In genomic region chr15:90342655-90343054, GRCh38 we compare ENCODE assay signal across 15 cellular contexts. TPM values are rescaled to one million over a fixed set of nuclear protein-coding genes. Genes with fewer than 3 reads are reported as not detected.
DNase-seq lines count a peak whose midpoint lies in the region; ATAC-seq, FAIRE-seq and TF ChIP-seq lines count a peak whose summit lies in the region.
"Had no signal": no experiment of that assay in that cellular context is flagged by ENCODE, and none has a peak within 500 bp of the region (broad histone marks: within the 10 kb centered on the region; RNA-seq: fewer than 3 reads in every experiment).

No MANE protein-coding gene starts in this region.

- H3K36me3 ChIP-seq in left ventricle myocardium inferior (no peaks in the 10 kb centered on the region), GM12878 (ENCODE audit: control insufficient read depth in 2 of 2, insufficient read depth in 2 of 2, low read length in 1 of 2) (no peaks in the 10 kb centered on the region), upper lobe of right lung (no peaks in the 10 kb centered on the region), ovary (no peaks in the 10 kb centered on the region), SJCRH30 (no peaks in the 10 kb centered on the region)

- RAD21 ChIA-PET in GM12878 (lab: Charles Lee; ENCODE audit: unreplicated experiment) = interaction anchor here (0.7 kb wide), 1 partner anchor 39 kb away, joined by 3 read pairs; no protein-coding TSS in a partner anchor

- TF ChIP-seq CTCF in left ventricle myocardium inferior (IDR thresholded peaks at IDR 0.05; ENCODE audit: borderline replicate concordance) = no peak
- TF ChIP-seq CTCF in GM12878 (IDR thresholded peaks at IDR 0.05 in 2 of 3, conservative IDR thresholded peaks at IDR 0.05 in 1 of 3; ENCODE audit: control insufficient read depth in 2 of 3, extremely low read depth in 1 of 3, insufficient read depth in 1 of 3, low read depth in 3 of 3, low read length in 3 of 3) = no peak
- no peak for TF ChIP-seq CTCF in upper lobe of right lung (IDR thresholded peaks at IDR 0.05)
- no peak for TF ChIP-seq CTCF in ovary (IDR thresholded peaks at IDR 0.05)

- no peak overlapping the region for H3K9ac ChIP-seq in GM12878 (ENCODE audit: control insufficient read depth, insufficient read depth, low read length)

- TF ChIP-seq EP300 in GM12878 (IDR thresholded peaks at IDR 0.05; ENCODE audit: borderline replicate concordance in 1 of 2, control insufficient read depth in 1 of 2, low read depth in 2 of 2, low read length in 2 of 2) (no peak), ovary (IDR thresholded peaks at IDR 0.05) (no peak)

- no peak for TF ChIP-seq RAD21 in GM12878 (IDR thresholded peaks at IDR 0.05; ENCODE audit: insufficient read depth, low read depth, low read length)

- no peak for FAIRE-seq in GM12878 (lab: Jason Lieb, UNC)
- FAIRE-seq: HTR-8/SVneo had no signal

- 0% methylated on average over 2 of the region's 2 CpGs for WGBS in GM12878 (ENCODE audit: insufficient coverage, insufficient replicate concordance, low lambda C conversion rate, missing lambda C conversion rate)
- WGBS in ovary, 3 donors = 10 to 16% (median 12%) methylated on average over 2 of the region's 2 CpGs

- SMC1A ChIA-PET in GM12878 (lab: Charles Lee; ENCODE audit: uncharacterized antibody, unreplicated experiment) = interaction anchor here (0.6 kb wide), 1 partner anchor 582 kb away, joined by 3 read pairs; no protein-coding TSS in a partner anchor

- ATAC-seq in GM12878 (no peak), upper lobe of right lung (peak; percentile 73), HG03457 (IDR thresholded peaks at IDR 0.05; ENCODE audit: unreplicated experiment) (no peak)
- ATAC-seq: activated T-cell treated with anti-CD3 and anti-CD28 coated beads, Interleukin-2, amount 50 U/mL, for 4 hours; natural killer cell had no signal

- H2AFZ ChIP-seq in GM12878 (ENCODE audit: control insufficient read depth, low read depth, low read length) = peak overlapping the region; percentile 19

- H4K20me1 ChIP-seq in GM12878 (ENCODE audit: control insufficient read depth, insufficient read depth) = no peaks in the 10 kb centered on the region

- CTCF ChIA-PET in GM12878 (lab: Yijun Ruan, JAX) = interaction anchor here (1.0 kb wide), 1 partner anchor 23 kb away, joined by 5 read pairs; no protein-coding TSS in a partner anchor

- no TSS peak for BruUV-seq in GM12878 (replicated peaks; lab: Mats Ljungman, UMichigan)

- in situ Hi-C loops in GM12878 (cut with MboI) = loop anchor here (25.0 kb wide), 1 partner anchor 895 kb away; no protein-coding TSS in a partner anchor

- H3K79me2 ChIP-seq in GM12878 (ENCODE audit: control insufficient read depth, insufficient read depth, low read length) = no peaks in the 10 kb centered on the region

- POLR2A ChIA-PET in GM12878 (lab: Charles Lee) = no interaction called here

- no peak for DNase-seq in left ventricle myocardium inferior
- no peak for DNase-seq in cardiac septum (ENCODE audit: low spot score)
- peak; percentile 56 for DNase-seq in NCI-H82 (lab: John Stamatoyannopoulos, UW)
- no peak for DNase-seq in GM12878 (ENCODE audit: low read depth, low spot score)
- no peak for DNase-seq in upper lobe of right lung
- DNase-seq in ovary = no peak
- DNase-seq in SJCRH30 = no peak
- DNase-seq: activated CD4-positive, alpha-beta T cell treated with anti-CD3 and anti-CD28 coated beads, Interleukin-2, amount 50 U/mL, for 1 hour; activated T-cell treated with anti-CD3 and anti-CD28 coated beads, Interleukin-2, amount 50 U/mL, for 4 hours; foreskin melanocyte; natural killer cell; retina; T1000 had no signal

- no peak overlapping the region for H3K4me3 ChIP-seq in left ventricle myocardium inferior
- H3K4me3 ChIP-seq in GM12878 = no peak overlapping the region
- H3K4me3 ChIP-seq in upper lobe of right lung = no peak overlapping the region
- no peak overlapping the region for H3K4me3 ChIP-seq in ovary
- no peak overlapping the region for H3K4me3 ChIP-seq in SJCRH30

- H3K27me3 ChIP-seq in left ventricle myocardium inferior (ENCODE audit: low read depth) = no peaks in the 10 kb centered on the region
- H3K27me3 ChIP-seq in GM12878 (replicated peaks in 1 of 2; ENCODE audit: control insufficient read depth in 2 of 2, insufficient read depth in 2 of 2, low read length in 1 of 2) = no peaks in the 10 kb centered on the region
- H3K27me3 ChIP-seq in upper lobe of right lung = no peaks in the 10 kb centered on the region
- H3K27me3 ChIP-seq in ovary = no peaks in the 10 kb centered on the region
- no peaks in the 10 kb centered on the region for H3K27me3 ChIP-seq in SJCRH30

- no peaks in the 10 kb centered on the region for H3K9me3 ChIP-seq in left ventricle myocardium inferior (replicated peaks)
- no peaks in the 10 kb centered on the region for H3K9me3 ChIP-seq in GM12878 (replicated peaks; ENCODE audit: control insufficient read depth, insufficient read depth, low read length)
- H3K9me3 ChIP-seq in upper lobe of right lung = no peaks in the 10 kb centered on the region
- no peaks in the 10 kb centered on the region for H3K9me3 ChIP-seq in ovary
- H3K9me3 ChIP-seq in SJCRH30 (replicated peaks) = no peaks in the 10 kb centered on the region

- TF ChIP-seq POLR2A in GM12878 (IDR thresholded peaks at IDR 0.05; ENCODE audit: low read depth, low read length) = no peak
- no peak for TF ChIP-seq POLR2A in ovary (IDR thresholded peaks at IDR 0.05)

- no peak overlapping the region for H3K4me2 ChIP-seq in GM12878 (ENCODE audit: control insufficient read depth, insufficient read depth)

- H3K27ac ChIP-seq in left ventricle myocardium inferior (replicated peaks) = peak overlapping the region; percentile 9
- H3K27ac ChIP-seq in GM12878 (ENCODE audit: control insufficient read depth, insufficient read depth) = no peak overlapping the region
- no peak overlapping the region for H3K27ac ChIP-seq in upper lobe of right lung
- H3K27ac ChIP-seq in ovary = no peak overlapping the region
- no peak overlapping the region for H3K27ac ChIP-seq in SJCRH30

- intact Hi-C loops in left ventricle myocardium inferior (cut with micrococcal nuclease) (no loop called here), cardiac septum (cut with DNase I) (no loop called here), GM12878 (cut with micrococcal nuclease; ENCODE audit: unreplicated experiment) (no loop called here), upper lobe of right lung (cut with DNase I) (no loop called here), ovary (cut with DNase I) (no loop called here)

- H3K4me1 ChIP-seq in left ventricle myocardium inferior = peaks cover 6% of the 10 kb centered on the region
- H3K4me1 ChIP-seq in GM12878 (ENCODE audit: control insufficient read depth, insufficient read depth, low read length) = peaks cover 5% of the 10 kb centered on the region; the same call in 1 of the 2 replicates
- peaks cover 12% of the 10 kb centered on the region for H3K4me1 ChIP-seq in upper lobe of right lung
- H3K4me1 ChIP-seq in ovary (ENCODE audit: insufficient read depth) = peaks cover 4% of the 10 kb centered on the region
- H3K4me1 ChIP-seq in SJCRH30 = peaks cover 19% of the 10 kb centered on the region

TF ChIP-seq in GM12878, 131 proteins besides CTCF, POLR2A, EP300 and RAD21 (continues in another document):
- no peak for TF ChIP-seq TCF7 (IDR thresholded peaks at IDR 0.05; ENCODE audit: borderline replicate concordance)

RNA-seq across cellular contexts. Expression of gene ZNF774, which starts 9.4 kb away (rescaled TPM):
- total RNA-seq in left ventricle myocardium inferior (4.7 TPM), cardiac septum (5.6 TPM), GM12878 (2014; rRNA removed) (1.5 and 1.7 TPM in 2 replicates), GM12878 (2014; rRNA removed; fragmentation: Illumina TruSeq; extraction: Trizol) (1.7 and 2.3 TPM in 2 replicates), GM12878 (2021) (1.7 TPM in 2 replicates), upper lobe of right lung (3.6 TPM), ovary (1 to 10 TPM in 6 of 7 donors, under 1 TPM in 1; 0.83 to 4.3 (median 2.4) TPM)
- 6.5 and 7.0 TPM in 2 replicates for total RNA-seq in GM12878 (2013; cell fraction: nucleolus; rRNA removed)
- 1.1 TPM for polyA plus RNA-seq in GM12878 (2011; ENCODE audit: low read depth)
- polyA plus RNA-seq in GM12878 (2011; rRNA removed) (0.87 and 0.98 TPM in 2 replicates), GM12878 (2014; fragmentation: Illumina TruSeq; extraction: Trizol) (2.0 and 2.4 TPM in 2 replicates), GM12878 (2014; fragmentation: Nextera tagmentation; extraction: Ambion mirVana) (under 1 TPM; 0.35 to 0.40 TPM), GM12878 (2014; rRNA removed) (2.2 and 2.5 TPM in 2 replicates), GM12878 (2016; fragmentation: Nextera tagmentation; extraction: Ambion mirVana) (1 to 10 TPM in 1 of 2 experiments, under 1 TPM in 1; 0.54 to 1.8 TPM), ovary (1 to 10 TPM; 1.0 to 4.1 TPM)
- 0.51 and 0.59 TPM in 2 replicates for polyA plus RNA-seq in GM12878 (2011; cell fraction: cytosol; rRNA removed)
- polyA plus RNA-seq in GM12878 (2011; cell fraction: nucleus; rRNA removed) = 0.80 and 0.91 TPM in 2 replicates
- polyA plus RNA-seq in GM12878 (2012) = 0.62 and 0.86 TPM in 2 replicates
- polyA minus RNA-seq in GM12878 (2011; rRNA and poly(A)+ RNA removed) = 0.46 and 1.2 TPM in 2 replicates
- 0.52 TPM in 1 of 2 replicates, not detected in the other for polyA minus RNA-seq in GM12878 (2011; cell fraction: cytosol; rRNA and poly(A)+ RNA removed)
- polyA minus RNA-seq in GM12878 (2011; cell fraction: nucleus; rRNA and poly(A)+ RNA removed) = 0.73 and 1.1 TPM in 2 replicates
- total RNA-seq in SJCRH30 (2014; rRNA removed; shearing (Covaris generic)) = 1.1 and 1.8 TPM in 2 replicates

RNA-seq across cellular contexts. Expression of gene IQGAP1, which starts 45.4 kb away (rescaled TPM):
- total RNA-seq in left ventricle myocardium inferior = 39.2 TPM
- 45.6 TPM for total RNA-seq in cardiac septum
- total RNA-seq in GM12878 (2013; cell fraction: nucleolus; rRNA removed) = 229 and 246 TPM in 2 replicates
- 124 and 140 TPM in 2 replicates for total RNA-seq in GM12878 (2014; rRNA removed)
- 222 and 234 TPM in 2 replicates for total RNA-seq in GM12878 (2014; rRNA removed; fragmentation: Illumina TruSeq; extraction: Trizol)
- 118 and 122 TPM in 2 replicates for total RNA-seq in GM12878 (2021)
- polyA plus RNA-seq in GM12878 (2011; ENCODE audit: low read depth) = 52.6 TPM
- polyA plus RNA-seq in GM12878 (2011; rRNA removed) = 110 and 149 TPM in 2 replicates
- 45.3 and 51.0 TPM in 2 replicates for polyA plus RNA-seq in GM12878 (2011; cell fraction: cytosol; rRNA removed)
- polyA plus RNA-seq in GM12878 (2011; cell fraction: nucleus; rRNA removed) = 114 and 372 TPM in 2 replicates
- 61.3 and 79.2 TPM in 2 replicates for polyA plus RNA-seq in GM12878 (2012)
- polyA plus RNA-seq in GM12878 (2014; fragmentation: Illumina TruSeq; extraction: Trizol) = 250 and 338 TPM in 2 replicates
- polyA plus RNA-seq in GM12878 (2014; fragmentation: Nextera tagmentation; extraction: Ambion mirVana) = 10 to 100 TPM; 65.2 to 66.6 TPM
- 96.6 and 115 TPM in 2 replicates for polyA plus RNA-seq in GM12878 (2014; rRNA removed)
- 100 to 1,000 TPM in 1 of 2 experiments, 10 to 100 TPM in 1; 99.6 to 103 TPM for polyA plus RNA-seq in GM12878 (2016; fragmentation: Nextera tagmentation; extraction: Ambion mirVana)
- polyA minus RNA-seq in GM12878 (2011; rRNA and poly(A)+ RNA removed) = 168 and 218 TPM in 2 replicates
- 52.7 and 66.6 TPM in 2 replicates for polyA minus RNA-seq in GM12878 (2011; cell fraction: cytosol; rRNA and poly(A)+ RNA removed)
- polyA minus RNA-seq in GM12878 (2011; cell fraction: nucleus; rRNA and poly(A)+ RNA removed) = 106 and 330 TPM in 2 replicates
- 256 TPM for total RNA-seq in upper lobe of right lung
- total RNA-seq in ovary = 100 to 1,000 TPM in 4 of 7 donors, 10 to 100 TPM in 3; 96.7 to 172 (median 108) TPM
- polyA plus RNA-seq in ovary = 100 to 1,000 TPM in 1 of 2 donors, 10 to 100 TPM in 1; 68.1 to 173 TPM
- total RNA-seq in SJCRH30 (2014; rRNA removed; shearing (Covaris generic)) = 85.0 and 100 TPM in 2 replicates
